2 cellular contexts compared by ENCODE assay signal in genomic region chr2:158477202-158477601, GRCh38.
TF ChIP-seq lines count a peak whose summit lies in the region.

No MANE protein-coding gene starts in this region.

TF ChIP-seq in HEK293, 187 proteins besides CTCF, POLR2A, EP300 and RAD21:
- TF ChIP-seq GLIS1 (tag by site-specific recombination; IDR thresholded peaks at IDR 0.05) (0 out of 2 replicates have a peak, but pooled peaks have one; percentile 16), ZNF391 (tag by site-specific recombination; IDR thresholded peaks at IDR 0.05; ENCODE audit: borderline replicate concordance, low read depth) (no peak)

TF ChIP-seq in GM12878, 131 proteins besides CTCF, POLR2A, EP300 and RAD21:
- TF ChIP-seq SPI1 (IDR thresholded peaks at IDR 0.05; ENCODE audit: borderline replicate concordance, insufficient read depth, low read depth, low read length), result peak; percentile 36; the same call in 1 of the 2 replicates
- TF ChIP-seq ATF2 (IDR thresholded peaks at IDR 0.05; ENCODE audit: low read length), result no peak
